14 cellular contexts compared by ENCODE assay signal in genomic region chr3:149023951-149024350, GRCh38.
"Had no signal": no experiment of that assay in that cellular context is flagged by ENCODE, and none has a peak within 500 bp of the region (broad histone marks: within the 10 kb centered on the region; RNA-seq: fewer than 3 reads in every experiment).

No MANE protein-coding gene starts in this region.

- H2AFZ ChIP-seq: parathyroid adenoma had no signal

- H3K4me1 ChIP-seq: vagina had no signal

- H3K9me3 ChIP-seq: tibial artery, vagina had no signal

- H3K79me2 ChIP-seq: parathyroid adenoma had no signal

- H3K27me3 Mint-ChIP-seq: activated CD8-positive, alpha-beta memory T cell treated with anti-CD3 and anti-CD28 coated beads, Interleukin-2, amount 10 ng/mL, durations not matched to agents 7 days and 5 days; activated naive CD8-positive, alpha-beta T cell treated with anti-CD3 and anti-CD28 coated beads for 36 hours; activated T-cell treated with anti-CD3 and anti-CD28 coated beads, Interleukin-2, amount 50 U/mL, for 24 hours had no signal

- H3K27ac ChIP-seq: brain microvascular endothelial cell, parathyroid adenoma, skin epidermis, tibial artery, vagina had no signal

- H3K4me3 ChIP-seq: skin epidermis, tibial artery, vagina had no signal

- H3K27ac Mint-ChIP-seq: activated CD8-positive, alpha-beta memory T cell treated with anti-CD3 and anti-CD28 coated beads, Interleukin-2, amount 10 ng/mL, durations not matched to agents 7 days and 5 days; activated naive CD8-positive, alpha-beta T cell treated with anti-CD3 and anti-CD28 coated beads for 36 hours; T-helper 2 cell treated with Interferon-gamma antibody and Interleukin-4, amounts not matched to agents 5 μg/mL and 100 μg/mL, for 36 hours had no signal

- DNase-seq: activated CD4-positive, alpha-beta T cell treated with anti-CD3 and anti-CD28 coated beads, Interleukin-2, amount 50 U/mL, for 48 hours; activated CD8-positive, alpha-beta memory T cell treated with anti-CD3 and anti-CD28 coated beads, Interleukin-2, amount 10 ng/mL, durations not matched to agents 7 days and 5 days; activated gamma-delta T cell treated with Interleukin-2 at 50 U/mL for 16 hours; activated naive CD8-positive, alpha-beta T cell treated with anti-CD3 and anti-CD28 coated beads for 36 hours; activated T-cell treated with anti-CD3 and anti-CD28 coated beads, Interleukin-2, amount 50 U/mL, for 24 hours; brain microvascular endothelial cell; islet precursor cell; retina; tibial artery had no signal

- ATAC-seq: activated CD4-positive, CD25-positive, alpha-beta regulatory T cell treated with anti-CD3 and anti-CD28 coated beads, Interleukin-2, amount 50 U/mL, for 24 hours; activated CD8-positive, alpha-beta memory T cell treated with anti-CD3 and anti-CD28 coated beads, Interleukin-2, amount 10 ng/mL, durations not matched to agents 7 days and 5 days had no signal

- H3K4me3 Mint-ChIP-seq: activated CD8-positive, alpha-beta memory T cell treated with anti-CD3 and anti-CD28 coated beads, Interleukin-2, amount 10 ng/mL, durations not matched to agents 7 days and 5 days; activated naive CD8-positive, alpha-beta T cell treated with anti-CD3 and anti-CD28 coated beads for 36 hours; activated T-cell treated with anti-CD3 and anti-CD28 coated beads, Interleukin-2, amount 50 U/mL, for 24 hours; T-helper 2 cell treated with Interferon-gamma antibody and Interleukin-4, amounts not matched to agents 5 μg/mL and 100 μg/mL, for 36 hours had no signal
